ENCODE assay signal across 15 cellular contexts in genomic region chr7:120842131-120842621, GRCh38. TPM values are rescaled to one million over a fixed set of nuclear protein-coding genes. Genes with fewer than 3 reads are reported as not detected.
A peak's percentile ranks its signal among the peaks of the same experiment; 100 is the strongest.
DNase-seq lines count a peak whose midpoint lies in the region; ATAC-seq and TF ChIP-seq lines count a peak whose summit lies in the region.
"Had no signal": no experiment of that assay in that cellular context is flagged by ENCODE, and none has a peak within 500 bp of the region (broad histone marks: within the 10 kb centered on the region; RNA-seq: fewer than 3 reads in every experiment).

No MANE protein-coding gene starts in this region.

- 68% methylated on average over 4 of the region's 4 CpGs for WGBS in liver
- 25 to 71% methylated on average over 4 of the region's 4 CpGs for WGBS in sigmoid colon, 2 donors

- TF ChIP-seq CTCF in liver (IDR thresholded peaks at IDR 0.05; ENCODE audit: low read depth, low read length, missing input control) (no peak), sigmoid colon (IDR thresholded peaks at IDR 0.05) (no peak)

- peaks cover 0 to 8% (median 2%) of the 10 kb centered on the region in 4 donors for H3K36me3 ChIP-seq in liver (ENCODE audit: control insufficient read depth in 4 of 4, insufficient read depth in 3 of 4, low read depth in 1 of 4, low read length in 3 of 4)
- H3K36me3 ChIP-seq in sigmoid colon: peaks cover 0 to 16% (median 0%) of the 10 kb centered on the region in 4 donors
- H3K36me3 ChIP-seq: upper lobe of right lung had no signal

- H3K4me3 ChIP-seq in liver (ENCODE audit: low read depth in 1 of 3, low read length in 3 of 3) (no peak overlapping the region), sigmoid colon (no peak overlapping the region)
- H3K4me3 ChIP-seq: upper lobe of right lung had no signal

- no peak for TF ChIP-seq EP300 in sigmoid colon (IDR thresholded peaks at IDR 0.05)

- peak; percentile 82 for DNase-seq in DMS153 treated with DMSO at 0.1 percent for 48 hours (lab: John Stamatoyannopoulos, UW; ENCODE audit: unreplicated experiment)
- peak; percentile 47 to 52 for DNase-seq in NCI-H1930 (lab: John Stamatoyannopoulos, UW)
- DNase-seq in SHP77 (lab: John Stamatoyannopoulos, UW): peak; percentile 57 to 68
- no peak for DNase-seq in stimulated activated CD4-positive, alpha-beta T cell treated with anti-CD3 and anti-CD28 coated beads, Interleukin-2, amount 100 ng/mL, for 24 hours
- no peak for DNase-seq in sigmoid colon
- DNase-seq: activated CD4-positive, alpha-beta T cell treated with anti-CD3 and anti-CD28 coated beads, Interleukin-2, amount 50 U/mL, for 4 hours; NCI-H82; stimulated activated CD8-positive, alpha-beta memory T cell treated with anti-CD3 and anti-CD28 coated beads, Interleukin-4, amount 100 ng/mL, for 48 hours; T-helper 9 cell; upper lobe of right lung had no signal

- H3K27ac ChIP-seq in liver (ENCODE audit: low read depth in 1 of 2, low read length in 2 of 2) (no peak overlapping the region), sigmoid colon (peak overlapping the region in 2 of 4 donors; percentile 15 to 39)
- H3K27ac ChIP-seq: upper lobe of right lung had no signal

- no peaks in the 10 kb centered on the region for H3K27me3 ChIP-seq in liver (ENCODE audit: control insufficient read depth in 4 of 4, insufficient read depth in 4 of 4, low read length in 3 of 4)
- no peaks in the 10 kb centered on the region for H3K27me3 ChIP-seq in sigmoid colon
- H3K27me3 ChIP-seq: upper lobe of right lung had no signal

- H3K9me3 ChIP-seq in liver (ENCODE audit: control insufficient read depth in 4 of 4, low read length in 3 of 4) (no peaks in the 10 kb centered on the region), sigmoid colon (no peaks in the 10 kb centered on the region)
- H3K9me3 ChIP-seq: upper lobe of right lung had no signal

- intact Hi-C loops in sigmoid colon (cut with DNase I): no loop called here

- H3K9ac ChIP-seq in liver (ENCODE audit: low read depth in 1 of 2, low read length in 2 of 2): no peak overlapping the region

- no peak for TF ChIP-seq RAD21 in liver (IDR thresholded peaks at IDR 0.05)

- no peak for ATAC-seq in HG03175 (IDR thresholded peaks at IDR 0.05; ENCODE audit: unreplicated experiment)
- ATAC-seq in HG03354 (IDR thresholded peaks at IDR 0.05; ENCODE audit: poor library complexity, severe bottlenecking, unreplicated experiment): no peak
- ATAC-seq: activated T-helper 17 cell treated with anti-CD3 and anti-CD28 coated beads, Interleukin-2, amount 50 U/mL, for 72 hours; Right ventricle myocardium inferior; upper lobe of right lung had no signal

- TF ChIP-seq POLR2A in sigmoid colon (IDR thresholded peaks at IDR 0.05): no peak

- H3K4me1 ChIP-seq in liver (ENCODE audit: control insufficient read depth in 4 of 4, insufficient read depth in 4 of 4, low read length in 3 of 4): peaks cover 0 to 13% (median 5%) of the 10 kb centered on the region in 4 donors
- peaks cover 0 to 15% (median 0%) of the 10 kb centered on the region in 4 donors for H3K4me1 ChIP-seq in sigmoid colon
- H3K4me1 ChIP-seq: upper lobe of right lung had no signal

TF ChIP-seq in liver, 16 proteins besides CTCF, POLR2A, EP300 and RAD21:
- TF ChIP-seq SP1 (IDR thresholded peaks at IDR 0.05) (no peak), YY1 (IDR thresholded peaks at IDR 0.05) (peak; percentile 26), FOXA2 (IDR thresholded peaks at IDR 0.05) (peak; percentile 14)

RNA-seq across cellular contexts. Expression of gene TSPAN12, which starts 15.8 kb away (rescaled TPM):
- 10 to 100 TPM; 16.6 to 21.5 TPM for total RNA-seq in liver
- 10 to 100 TPM; 10.6 to 13.1 TPM for polyA plus RNA-seq in liver
- total RNA-seq in sigmoid colon: 10 to 100 TPM; 19.9 to 47.7 (median 32.8) TPM
- 10 to 100 TPM; 13.9 to 18.0 (median 16.1) TPM for polyA plus RNA-seq in sigmoid colon
- total RNA-seq: activated T-helper 17 cell treated with anti-CD3 and anti-CD28 coated beads, Interleukin-2, amount 50 U/mL, for 72 hours had no signal

Comparison
In these comparisons a context has a peak if more than half of its experiments do, and no peak if none do; other contexts are left out.
1. DNase-seq: peak in DMS153 treated with DMSO at 0.1 percent for 48 hours (single experiment), NCI-H1930 (2 of 2) and SHP77 (2 of 2); none in stimulated activated CD4-positive, alpha-beta T cell treated with anti-CD3 and anti-CD28 coated beads, Interleukin-2, amount 100 ng/mL, for 24 hours (0 of 2) and sigmoid colon (single experiment).